In the genomic region with DNA sequence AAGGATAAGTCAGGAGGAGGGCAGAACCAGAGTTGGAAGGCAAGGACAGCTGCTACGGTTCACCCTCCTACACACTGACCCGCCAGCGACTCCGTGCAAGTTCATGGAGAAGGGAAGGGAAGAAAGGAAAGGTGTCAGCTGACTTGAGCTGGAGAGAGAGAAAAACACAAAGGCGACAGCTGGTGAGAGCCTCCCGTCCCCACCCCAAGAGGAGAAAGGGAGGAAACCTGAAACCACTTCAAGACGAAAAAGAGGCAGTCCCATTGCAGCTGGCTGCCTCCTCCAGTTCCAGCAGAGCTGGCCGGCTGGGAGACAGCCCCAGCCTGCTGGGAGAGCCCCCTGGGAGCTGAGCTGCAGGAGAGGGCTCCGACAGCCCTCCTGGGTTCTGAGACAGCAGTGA, we compare ENCODE assay signal across 9 cellular contexts.
A peak's percentile ranks its signal among the peaks of the same experiment; 100 is the strongest.
DNase-seq lines count a peak whose midpoint lies in the region; ATAC-seq lines count a peak whose summit lies in the region.
"Had no signal": no experiment of that assay in that cellular context is flagged by ENCODE, and none has a peak within 500 bp of the region (broad histone marks: within the 10 kb centered on the region; RNA-seq: fewer than 3 reads in every experiment).

No MANE protein-coding gene starts in this region.

- no peak overlapping the region for H2AFZ ChIP-seq in neuron (ENCODE audit: low read depth, low read length)

- CTCF ChIA-PET in activated naive CD4-positive, alpha-beta T cell treated with anti-CD3 and anti-CD28 coated beads for 36 hours (lab: Charles Lee), result no interaction called here

- no peak overlapping the region for H3K4me3 ChIP-seq in HAP-1
- H3K4me3 ChIP-seq in esophagus (ENCODE audit: low read depth in 1 of 2, low read length in 2 of 2), result peak overlapping the region in 1 of 2 donors; percentile 5
- peak overlapping the region; percentile 14 for H3K4me3 ChIP-seq in neuron (ENCODE audit: low read length)

- H3K36me3 Mint-ChIP-seq in immature natural killer cell, result no peaks in the 10 kb centered on the region
- no peaks in the 10 kb centered on the region for H3K36me3 Mint-ChIP-seq in T-helper 2 cell treated with Interferon-gamma antibody and Interleukin-4, amounts not matched to agents 5 μg/mL and 100 μg/mL, for 36 hours (ENCODE audit: low read depth)
- H3K36me3 Mint-ChIP-seq in activated naive CD4-positive, alpha-beta T cell treated with anti-CD3 and anti-CD28 coated beads for 36 hours (ENCODE audit: low read depth), result no peaks in the 10 kb centered on the region
- H3K36me3 Mint-ChIP-seq: naive B cell had no signal

- DNase-seq in HAP-1 (ENCODE audit: low spot score in 2 of 2) (peak; percentile 89 to 99), NCI-H748 (lab: John Stamatoyannopoulos, UW; ENCODE audit: unreplicated experiment) (peak; percentile 85), immature natural killer cell (no peak)
- DNase-seq in T-helper 2 cell treated with Interferon-gamma antibody and Interleukin-4, amounts not matched to agents 5 μg/mL and 100 μg/mL, for 36 hours (ENCODE audit: low spot score), result no peak
- no peak for DNase-seq in activated naive CD4-positive, alpha-beta T cell treated with anti-CD3 and anti-CD28 coated beads for 36 hours
- DNase-seq: naive B cell had no signal

- H3K9me3 Mint-ChIP-seq in immature natural killer cell, result peaks cover 0 to 2% (median 0%) of the 10 kb centered on the region in 6 donors
- H3K9me3 Mint-ChIP-seq in T-helper 2 cell treated with Interferon-gamma antibody and Interleukin-4, amounts not matched to agents 5 μg/mL and 100 μg/mL, for 36 hours, result no peaks in the 10 kb centered on the region
- no peaks in the 10 kb centered on the region for H3K9me3 Mint-ChIP-seq in activated naive CD4-positive, alpha-beta T cell treated with anti-CD3 and anti-CD28 coated beads for 36 hours

- peaks cover 2 to 9% (median 4%) of the 10 kb centered on the region in 3 donors for H3K27me3 Mint-ChIP-seq in immature natural killer cell (ENCODE audit: low read depth in 3 of 3)
- H3K27me3 Mint-ChIP-seq in T-helper 2 cell treated with Interferon-gamma antibody and Interleukin-4, amounts not matched to agents 5 μg/mL and 100 μg/mL, for 36 hours (ENCODE audit: low read depth), result peaks cover 20% of the 10 kb centered on the region
- peaks cover 24% of the 10 kb centered on the region for H3K27me3 Mint-ChIP-seq in activated naive CD4-positive, alpha-beta T cell treated with anti-CD3 and anti-CD28 coated beads for 36 hours (ENCODE audit: low read depth)

- intact Hi-C loops in activated naive CD4-positive, alpha-beta T cell treated with anti-CD3 and anti-CD28 coated beads for 36 hours (cut with micrococcal nuclease), result no loop called here

- in situ Hi-C loops in HAP-1 (cut with MboI; ENCODE audit: low sequenced_read_pairs), result no loop called here

- peak overlapping the region; percentile 69 to 82 for H3K27ac ChIP-seq in esophagus (ENCODE audit: low read depth in 2 of 2, low read length in 1 of 2)

- H3K27ac Mint-ChIP-seq in immature natural killer cell, result no peak overlapping the region
- no peak overlapping the region for H3K27ac Mint-ChIP-seq in T-helper 2 cell treated with Interferon-gamma antibody and Interleukin-4, amounts not matched to agents 5 μg/mL and 100 μg/mL, for 36 hours
- no peak overlapping the region for H3K27ac Mint-ChIP-seq in activated naive CD4-positive, alpha-beta T cell treated with anti-CD3 and anti-CD28 coated beads for 36 hours

- no peak overlapping the region for H3K4me3 Mint-ChIP-seq in immature natural killer cell
- no peak overlapping the region for H3K4me3 Mint-ChIP-seq in T-helper 2 cell treated with Interferon-gamma antibody and Interleukin-4, amounts not matched to agents 5 μg/mL and 100 μg/mL, for 36 hours
- no peak overlapping the region for H3K4me3 Mint-ChIP-seq in activated naive CD4-positive, alpha-beta T cell treated with anti-CD3 and anti-CD28 coated beads for 36 hours
- H3K4me3 Mint-ChIP-seq: naive B cell had no signal

- peaks cover 30% of the 10 kb centered on the region for H3K4me1 ChIP-seq in HAP-1
- H3K4me1 ChIP-seq in esophagus (ENCODE audit: control insufficient read depth in 2 of 2, insufficient read depth in 2 of 2, low read length in 1 of 2), result peaks cover 0 to 8% of the 10 kb centered on the region in 2 donors
- H3K4me1 ChIP-seq in neuron (ENCODE audit: insufficient read depth, low read length), result peaks cover 15% of the 10 kb centered on the region

- H3K27me3 ChIP-seq in HAP-1 (ENCODE audit: low read depth) (no peaks in the 10 kb centered on the region), esophagus (ENCODE audit: control insufficient read depth in 1 of 2, insufficient read depth in 2 of 2, low read length in 2 of 2) (no peaks in the 10 kb centered on the region), neuron (ENCODE audit: insufficient read depth, low read length) (no peaks in the 10 kb centered on the region)

- H3K36me3 ChIP-seq in HAP-1 (replicated peaks), result no peaks in the 10 kb centered on the region
- no peaks in the 10 kb centered on the region for H3K36me3 ChIP-seq in esophagus (ENCODE audit: control insufficient read depth in 2 of 2, insufficient read depth in 2 of 2, low read length in 1 of 2)
- no peaks in the 10 kb centered on the region for H3K36me3 ChIP-seq in neuron (ENCODE audit: insufficient read depth, low read length)

- 10 to 19% methylated on average over 9 of the region's 9 CpGs for WGBS in esophagus, 2 donors

- H3K9me3 ChIP-seq in HAP-1, result no peaks in the 10 kb centered on the region; the same call in 1 of the 2 replicates
- H3K9me3 ChIP-seq in esophagus (ENCODE audit: control insufficient read depth in 2 of 2, insufficient read depth in 1 of 2, low read depth in 1 of 2, low read length in 1 of 2), result no peaks in the 10 kb centered on the region
- H3K9me3 ChIP-seq in neuron (ENCODE audit: low read length), result peaks cover 3% of the 10 kb centered on the region

- ATAC-seq in HG03108 (IDR thresholded peaks at IDR 0.05; ENCODE audit: unreplicated experiment), result no peak

- H3K4me1 Mint-ChIP-seq in immature natural killer cell, result no peaks in the 10 kb centered on the region
- no peaks in the 10 kb centered on the region for H3K4me1 Mint-ChIP-seq in T-helper 2 cell treated with Interferon-gamma antibody and Interleukin-4, amounts not matched to agents 5 μg/mL and 100 μg/mL, for 36 hours (ENCODE audit: low read depth)
- no peaks in the 10 kb centered on the region for H3K4me1 Mint-ChIP-seq in activated naive CD4-positive, alpha-beta T cell treated with anti-CD3 and anti-CD28 coated beads for 36 hours (ENCODE audit: low read depth)
- H3K4me1 Mint-ChIP-seq: naive B cell had no signal

Comparison
In these comparisons a context has a peak if more than half of its experiments do, and no peak if none do; other contexts are left out.
1. DNase-seq: peak in HAP-1 (2 of 2) and NCI-H748 (single experiment); none in immature natural killer cell (0 of 3), T-helper 2 cell treated with Interferon-gamma antibody and Interleukin-4, amounts not matched to agents 5 μg/mL and 100 μg/mL, for 36 hours (single experiment) and activated naive CD4-positive, alpha-beta T cell treated with anti-CD3 and anti-CD28 coated beads for 36 hours (single experiment).